In genomic region chr15:59549826-59550225, GRCh38 we compare ENCODE assay signal across 25 cellular contexts.
"Had no signal": no experiment of that assay in that cellular context is flagged by ENCODE, and none has a peak within 500 bp of the region (broad histone marks: within the 10 kb centered on the region; RNA-seq: fewer than 3 reads in every experiment).

No MANE protein-coding gene starts in this region.

- H3K36me3 Mint-ChIP-seq: activated naive CD4-positive, alpha-beta T cell treated with anti-CD3 and anti-CD28 coated beads, Interleukin-2, amount 50 U/mL, for 72 hours; mesothelial cell of epicardium; naive thymus-derived CD8-positive, alpha-beta T cell had no signal

- H2AFZ ChIP-seq: parathyroid adenoma had no signal

- DNase-seq: activated CD4-positive, alpha-beta memory T cell treated with anti-CD3 and anti-CD28 coated beads, Interleukin-2, amount 10 ng/mL, durations not matched to agents 7 days and 5 days; activated CD4-positive, alpha-beta T cell treated with anti-CD3 and anti-CD28 coated beads for 1 hour; activated CD4-positive, alpha-beta T cell treated with anti-CD3 and anti-CD28 coated beads, Interleukin-2, amount 10 ng/mL, durations not matched to agents 7 days and 5 days; activated CD8-positive, alpha-beta memory T cell treated with anti-CD3 and anti-CD28 coated beads, Interleukin-2, amount 50 U/mL, for 48 hours; activated gamma-delta T cell treated with Interleukin-2 at 50 U/mL for 16 hours; activated T-cell treated with anti-CD3 and anti-CD28 coated beads, Interleukin-2, amount 50 U/mL, for 4 hours; effector CD4-positive, alpha-beta T cell; esophagus squamous epithelium; left cardiac atrium; mammary epithelial cell; naive thymus-derived CD8-positive, alpha-beta T cell; nucleus accumbens; psoas muscle; spleen; stimulated activated CD4-positive, alpha-beta T cell treated with anti-CD3 and anti-CD28 coated beads, Interleukin-2, amount 100 ng/mL, for 48 hours; stimulated activated naive CD4-positive, alpha-beta T cell treated with Interleukin-2 at 50 U/mL for 16 hours; testis; trophoblast cell had no signal

- H3K79me2 ChIP-seq: parathyroid adenoma had no signal

- H3K4me1 ChIP-seq: esophagus squamous epithelium, parathyroid adenoma, psoas muscle, right atrium auricular region, spleen, testis had no signal

- H3K27ac ChIP-seq: epithelial cell of prostate, esophagus squamous epithelium, parathyroid adenoma, psoas muscle, right atrium auricular region, spleen, testis had no signal

- H3K4me3 Mint-ChIP-seq: activated CD4-positive, alpha-beta memory T cell treated with anti-CD3 and anti-CD28 coated beads, Interleukin-2, amount 10 ng/mL, durations not matched to agents 7 days and 5 days; activated CD4-positive, alpha-beta T cell treated with anti-CD3 and anti-CD28 coated beads, Interleukin-2, amount 10 ng/mL, durations not matched to agents 7 days and 5 days; activated T-cell treated with anti-CD3 and anti-CD28 coated beads, Interleukin-2, amount 50 U/mL, for 4 hours; activated T-helper 17 cell treated with anti-CD3 and anti-CD28 coated beads, Interleukin-2, amount 50 U/mL, for 72 hours; mesothelial cell of epicardium; naive thymus-derived CD8-positive, alpha-beta T cell; neural crest cell had no signal

- H3K4me3 ChIP-seq: esophagus squamous epithelium, psoas muscle, right atrium auricular region, spleen, testis had no signal

- H3K9me3 ChIP-seq: esophagus squamous epithelium, psoas muscle, right atrium auricular region, spleen, testis had no signal

- H3K9ac ChIP-seq: parathyroid adenoma had no signal

- H3K36me3 ChIP-seq: esophagus squamous epithelium, right atrium auricular region, spleen had no signal

- H3K27me3 ChIP-seq: right atrium auricular region, spleen, testis had no signal

- H3K27ac Mint-ChIP-seq: activated CD4-positive, alpha-beta memory T cell treated with anti-CD3 and anti-CD28 coated beads, Interleukin-2, amount 10 ng/mL, durations not matched to agents 7 days and 5 days; activated CD4-positive, alpha-beta T cell treated with anti-CD3 and anti-CD28 coated beads, Interleukin-2, amount 10 ng/mL, durations not matched to agents 7 days and 5 days; activated naive CD4-positive, alpha-beta T cell treated with anti-CD3 and anti-CD28 coated beads, Interleukin-2, amount 50 U/mL, for 72 hours; activated T-helper 17 cell treated with anti-CD3 and anti-CD28 coated beads, Interleukin-2, amount 50 U/mL, for 72 hours; mesothelial cell of epicardium; naive thymus-derived CD8-positive, alpha-beta T cell had no signal

- ATAC-seq: activated naive CD4-positive, alpha-beta T cell treated with anti-CD3 and anti-CD28 coated beads, Interleukin-2, amount 50 U/mL, for 72 hours; activated T-cell treated with anti-CD3 and anti-CD28 coated beads, Interleukin-2, amount 50 U/mL, for 4 hours; activated T-helper 17 cell treated with anti-CD3 and anti-CD28 coated beads, Interleukin-2, amount 50 U/mL, for 72 hours; naive thymus-derived CD8-positive, alpha-beta T cell; psoas muscle had no signal

- H3K9me3 Mint-ChIP-seq: activated CD4-positive, alpha-beta memory T cell treated with anti-CD3 and anti-CD28 coated beads, Interleukin-2, amount 10 ng/mL, durations not matched to agents 7 days and 5 days; activated CD4-positive, alpha-beta T cell treated with anti-CD3 and anti-CD28 coated beads, Interleukin-2, amount 10 ng/mL, durations not matched to agents 7 days and 5 days; activated naive CD4-positive, alpha-beta T cell treated with anti-CD3 and anti-CD28 coated beads, Interleukin-2, amount 50 U/mL, for 72 hours; activated T-cell treated with anti-CD3 and anti-CD28 coated beads, Interleukin-2, amount 50 U/mL, for 4 hours; activated T-helper 17 cell treated with anti-CD3 and anti-CD28 coated beads, Interleukin-2, amount 50 U/mL, for 72 hours; naive thymus-derived CD8-positive, alpha-beta T cell had no signal

- H3K4me1 Mint-ChIP-seq: activated CD4-positive, alpha-beta T cell treated with anti-CD3 and anti-CD28 coated beads, Interleukin-2, amount 10 ng/mL, durations not matched to agents 7 days and 5 days; activated T-helper 17 cell treated with anti-CD3 and anti-CD28 coated beads, Interleukin-2, amount 50 U/mL, for 72 hours; mesothelial cell of epicardium had no signal
